ENCODE assay signal across 4 cellular contexts in the genomic region with DNA sequence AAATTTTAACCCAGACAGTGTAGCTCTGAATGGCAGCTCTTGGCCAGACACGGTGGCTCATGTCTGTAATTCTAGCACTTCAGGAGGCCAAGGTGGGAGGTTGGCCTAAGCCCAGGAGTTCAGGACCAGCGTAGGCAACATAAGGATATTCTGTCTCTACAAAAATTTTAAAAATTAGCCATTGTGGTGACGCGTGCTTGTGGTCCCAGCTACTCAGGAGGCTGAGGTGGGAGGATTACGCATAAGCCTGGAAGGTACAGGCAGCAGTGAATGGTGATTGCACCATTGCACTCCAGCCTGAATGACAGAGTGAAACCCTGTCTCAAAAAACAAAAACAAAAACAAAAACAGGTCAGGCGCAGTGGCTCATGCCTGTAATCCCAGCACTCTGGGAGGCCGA.
"Had no signal": no experiment of that assay in that cellular context is flagged by ENCODE, and none has a peak within 500 bp of the region (broad histone marks: within the 10 kb centered on the region; RNA-seq: fewer than 3 reads in every experiment).

No MANE protein-coding gene starts in this region.

- DNase-seq: IMR-90 had no signal

- ATAC-seq: HepG2, K562 had no signal

- H3K27ac ChIP-seq: HL-60 had no signal

- H3K4me3 ChIP-seq: K562 had no signal
